24 cellular contexts compared by ENCODE assay signal in genomic region chr15:96505014-96505413, GRCh38.
"Had no signal": no experiment of that assay in that cellular context is flagged by ENCODE, and none has a peak within 500 bp of the region (broad histone marks: within the 10 kb centered on the region; RNA-seq: fewer than 3 reads in every experiment).

No MANE protein-coding gene starts in this region.

- H3K4me1 ChIP-seq: colonic mucosa, foreskin keratinocyte, gastroesophageal sphincter, heart left ventricle, left lung, lower lobe of right lung had no signal

- H3K27me3 Mint-ChIP-seq: dendritic cell treated with granulocyte-macrophage colony-stimulating factor and Interleukin-4, amounts not matched to agents 40 ng/mL and 50 ng/mL, for 4 days; effector memory CD8-positive, alpha-beta T cell; naive B cell had no signal

- H3K4me3 Mint-ChIP-seq: dendritic cell treated with granulocyte-macrophage colony-stimulating factor and Interleukin-4, amounts not matched to agents 40 ng/mL and 50 ng/mL, for 4 days; effector memory CD8-positive, alpha-beta T cell; endodermal cell; immature natural killer cell; mesothelial cell of epicardium; naive B cell had no signal

- H3K4me3 ChIP-seq: colonic mucosa, gastroesophageal sphincter, heart left ventricle, hepatocyte, left lung, lower lobe of right lung, mucosa of descending colon had no signal

- H3K4me1 Mint-ChIP-seq: endodermal cell, immature natural killer cell, mesothelial cell of epicardium, naive B cell had no signal

- H2AFZ ChIP-seq: hepatocyte had no signal

- H3K36me3 ChIP-seq: colonic mucosa, gastroesophageal sphincter, heart left ventricle, left lung, lower lobe of right lung had no signal

- DNase-seq: colonic mucosa; cortex of kidney; effector CD8-positive, alpha-beta T cell; effector memory CD8-positive, alpha-beta T cell; endodermal cell; erythroblast; foreskin keratinocyte; heart left ventricle; hypothalamus; immature natural killer cell; islet precursor cell; kidney; left cardiac atrium; left lung; left ventricle myocardium superior; lower lobe of right lung; mesenchymal stem cell; mucosa of descending colon; naive B cell had no signal

- H3K27ac ChIP-seq: colonic mucosa, epithelial cell of prostate, foreskin keratinocyte, gastroesophageal sphincter, heart left ventricle, hepatocyte, left lung, lower lobe of right lung had no signal

- H3K9me3 ChIP-seq: colonic mucosa, gastroesophageal sphincter, heart left ventricle, left lung, lower lobe of right lung, mucosa of descending colon had no signal

- H3K79me2 ChIP-seq: hepatocyte had no signal

- H3K4me2 ChIP-seq: hepatocyte had no signal

- H3K9me3 Mint-ChIP-seq: dendritic cell treated with granulocyte-macrophage colony-stimulating factor and Interleukin-4, amounts not matched to agents 40 ng/mL and 50 ng/mL, for 4 days; endodermal cell; mesothelial cell of epicardium had no signal

- H3K36me3 Mint-ChIP-seq: immature natural killer cell, mesothelial cell of epicardium, naive B cell had no signal

- H3K27me3 ChIP-seq: colonic mucosa, foreskin keratinocyte, gastroesophageal sphincter, hepatocyte had no signal

- H3K27ac Mint-ChIP-seq: dendritic cell treated with granulocyte-macrophage colony-stimulating factor and Interleukin-4, amounts not matched to agents 40 ng/mL and 50 ng/mL, for 4 days; effector memory CD8-positive, alpha-beta T cell; endodermal cell; immature natural killer cell; mesothelial cell of epicardium; naive B cell had no signal
